Comparison of ENCODE assay signal across 26 cellular contexts in the genomic region with DNA sequence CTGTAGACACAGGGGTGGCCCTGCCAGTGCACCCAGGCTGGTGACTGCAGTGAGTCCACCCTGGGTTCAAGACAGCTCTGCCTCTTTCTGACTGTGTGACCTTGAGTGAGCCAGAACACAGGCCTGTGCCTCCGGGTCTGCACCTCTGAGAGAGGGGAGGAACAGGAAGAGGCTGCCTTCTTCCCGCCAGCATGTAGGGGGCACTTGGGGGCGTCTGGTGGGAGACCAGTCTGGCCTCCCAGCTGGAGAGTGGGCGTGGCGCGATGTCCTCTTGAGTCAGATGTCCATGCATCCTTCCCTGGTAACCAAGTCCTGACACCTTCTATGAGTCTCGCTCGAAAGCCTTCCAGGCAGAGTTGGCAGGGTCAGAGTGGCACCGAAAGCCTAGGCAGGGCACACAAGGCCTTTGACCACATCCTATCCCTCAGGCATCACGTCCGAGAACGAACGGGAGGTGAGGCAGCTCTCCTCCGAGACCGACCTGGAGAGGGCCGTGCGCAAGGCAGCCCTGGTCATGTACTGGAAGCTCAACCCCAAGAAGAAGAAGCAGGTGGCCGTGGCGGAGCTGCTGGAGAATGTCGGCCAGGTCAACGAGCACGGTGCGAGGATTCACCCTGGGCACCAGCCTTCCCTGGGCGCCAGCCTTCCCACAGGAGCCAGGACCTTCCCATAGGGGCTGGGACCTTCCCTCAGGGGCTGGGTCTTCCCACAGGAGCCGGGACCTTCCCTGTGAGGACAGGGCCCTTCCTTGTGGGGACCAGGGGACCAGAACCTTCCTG.
"Had no signal": no experiment of that assay in that cellular context is flagged by ENCODE, and none has a peak within 500 bp of the region (broad histone marks: within the 10 kb centered on the region; RNA-seq: fewer than 3 reads in every experiment).

No MANE protein-coding gene starts in this region.

- H3K4me1 ChIP-seq: transverse colon had no signal

- ATAC-seq: activated CD8-positive, alpha-beta T cell treated with anti-CD3 and anti-CD28 coated beads for 36 hours; activated naive CD8-positive, alpha-beta T cell treated with anti-CD3 and anti-CD28 coated beads, Interleukin-2, amount 50 U/mL, for 24 hours; activated T-cell treated with anti-CD3 and anti-CD28 coated beads, Interleukin-2, amount 50 U/mL, for 4 hours; activated T-helper 17 cell treated with anti-CD3 and anti-CD28 coated beads, Interleukin-2, amount 50 U/mL, for 72 hours; effector memory CD8-positive, alpha-beta T cell; heart left ventricle; right cardiac atrium; stimulated activated naive CD8-positive, alpha-beta T cell treated with anti-CD3 and anti-CD28 coated beads, Interleukin-15, Interleukin-2, amounts not matched to agents 100 U/mL and 50 U/mL, for 24 hours had no signal

- H3K9me3 Mint-ChIP-seq: activated B cell treated with CpG ODN at 0.5 μM for 24 hours; activated CD8-positive, alpha-beta T cell treated with anti-CD3 and anti-CD28 coated beads for 36 hours; activated naive CD8-positive, alpha-beta T cell treated with anti-CD3 and anti-CD28 coated beads, Interleukin-2, amount 50 U/mL, for 24 hours; activated T-cell treated with anti-CD3 and anti-CD28 coated beads, Interleukin-2, amount 50 U/mL, for 4 hours; activated T-helper 17 cell treated with anti-CD3 and anti-CD28 coated beads, Interleukin-2, amount 50 U/mL, for 72 hours; effector memory CD8-positive, alpha-beta T cell; mesothelial cell of epicardium; naive B cell had no signal

- DNase-seq: activated B cell treated with CpG ODN at 0.5 μM for 24 hours; activated CD4-positive, alpha-beta T cell treated with anti-CD3 and anti-CD28 coated beads, Interleukin-2, amount 50 U/mL, for 1 hour; activated CD8-positive, alpha-beta T cell treated with anti-CD3 and anti-CD28 coated beads for 36 hours; activated gamma-delta T cell treated with Interleukin-2 at 50 U/mL for 16 hours; activated naive CD4-positive, alpha-beta T cell treated with anti-CD3 and anti-CD28 coated beads, Interleukin-2, amount 50 U/mL, for 16 hours; activated naive CD8-positive, alpha-beta T cell treated with anti-CD3 and anti-CD28 coated beads, Interleukin-2, amount 50 U/mL, for 24 hours; activated T-cell treated with anti-CD3 and anti-CD28 coated beads, Interleukin-2, amount 50 U/mL, for 4 hours; amygdala; caudate nucleus; cortex of kidney; effector memory CD8-positive, alpha-beta T cell; foreskin fibroblast; islet precursor cell; left ventricle myocardium inferior; mammary epithelial cell; naive B cell; nucleus accumbens; right cardiac atrium; stimulated activated CD4-positive, alpha-beta T cell treated with anti-CD3 and anti-CD28 coated beads, Interleukin-2, amount 100 ng/mL, for 48 hours; stimulated activated naive CD8-positive, alpha-beta T cell treated with anti-CD3 and anti-CD28 coated beads, Interleukin-15, Interleukin-2, amounts not matched to agents 100 U/mL and 50 U/mL, for 24 hours; T-helper 2 cell; testis; transverse colon had no signal

- H3K27me3 Mint-ChIP-seq: activated B cell treated with CpG ODN at 0.5 μM for 24 hours; activated CD8-positive, alpha-beta T cell treated with anti-CD3 and anti-CD28 coated beads for 36 hours; activated naive CD8-positive, alpha-beta T cell treated with anti-CD3 and anti-CD28 coated beads, Interleukin-2, amount 50 U/mL, for 24 hours; activated T-helper 17 cell treated with anti-CD3 and anti-CD28 coated beads, Interleukin-2, amount 50 U/mL, for 72 hours; effector memory CD8-positive, alpha-beta T cell; naive B cell had no signal

- H3K4me3 Mint-ChIP-seq: activated B cell treated with CpG ODN at 0.5 μM for 24 hours; activated CD8-positive, alpha-beta T cell treated with anti-CD3 and anti-CD28 coated beads for 36 hours; activated naive CD8-positive, alpha-beta T cell treated with anti-CD3 and anti-CD28 coated beads, Interleukin-2, amount 50 U/mL, for 24 hours; activated T-cell treated with anti-CD3 and anti-CD28 coated beads, Interleukin-2, amount 50 U/mL, for 4 hours; activated T-helper 17 cell treated with anti-CD3 and anti-CD28 coated beads, Interleukin-2, amount 50 U/mL, for 72 hours; effector memory CD8-positive, alpha-beta T cell; mesothelial cell of epicardium; naive B cell had no signal

- H3K9me3 ChIP-seq: heart left ventricle, left ventricle myocardium inferior, testis, transverse colon had no signal

- H3K4me3 ChIP-seq: heart left ventricle, left ventricle myocardium inferior, testis, transverse colon had no signal

- H3K27ac ChIP-seq: heart left ventricle, left ventricle myocardium inferior, testis, transverse colon had no signal

- H3K27ac Mint-ChIP-seq: activated B cell treated with CpG ODN at 0.5 μM for 24 hours; activated CD8-positive, alpha-beta T cell treated with anti-CD3 and anti-CD28 coated beads for 36 hours; activated naive CD8-positive, alpha-beta T cell treated with anti-CD3 and anti-CD28 coated beads, Interleukin-2, amount 50 U/mL, for 24 hours; activated T-helper 17 cell treated with anti-CD3 and anti-CD28 coated beads, Interleukin-2, amount 50 U/mL, for 72 hours; effector memory CD8-positive, alpha-beta T cell; mesothelial cell of epicardium had no signal

- H3K27me3 ChIP-seq: heart left ventricle, testis, transverse colon had no signal

- H3K4me1 Mint-ChIP-seq: activated B cell treated with CpG ODN at 0.5 μM for 24 hours; activated naive CD8-positive, alpha-beta T cell treated with anti-CD3 and anti-CD28 coated beads, Interleukin-2, amount 50 U/mL, for 24 hours; activated T-helper 17 cell treated with anti-CD3 and anti-CD28 coated beads, Interleukin-2, amount 50 U/mL, for 72 hours; mesothelial cell of epicardium; naive B cell had no signal

- H3K36me3 ChIP-seq: transverse colon had no signal
